ENCODE assay signal across 21 cellular contexts in the genomic region with DNA sequence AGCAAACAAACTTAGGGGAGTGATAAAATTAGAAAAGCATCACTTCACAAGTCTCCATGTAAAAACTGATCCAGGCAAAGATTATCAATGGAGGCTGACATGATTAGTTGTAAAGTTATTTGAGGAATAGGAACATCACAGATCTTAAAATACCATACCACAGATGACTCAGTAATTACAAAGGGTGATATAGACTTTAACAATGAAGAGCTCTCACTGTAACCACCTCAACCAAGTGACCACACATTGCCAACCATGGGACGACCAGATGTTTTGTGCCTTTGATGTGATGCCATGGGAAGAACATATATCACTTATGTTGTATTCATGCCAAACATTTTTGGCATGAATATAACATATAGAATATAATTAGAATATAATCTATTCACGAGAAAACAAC. TPM values are rescaled to one million over a fixed set of nuclear protein-coding genes. Genes with fewer than 3 reads are reported as not detected.
DNase-seq lines count a peak whose midpoint lies in the region; ATAC-seq and TF ChIP-seq lines count a peak whose summit lies in the region.
"Had no signal": no experiment of that assay in that cellular context is flagged by ENCODE, and none has a peak within 500 bp of the region (broad histone marks: within the 10 kb centered on the region; RNA-seq: fewer than 3 reads in every experiment).

No MANE protein-coding gene starts in this region.

- no peak overlapping the region for H3K27ac ChIP-seq in brain microvascular endothelial cell
- H3K27ac ChIP-seq in upper lobe of left lung: no peak overlapping the region
- no peak overlapping the region for H3K27ac ChIP-seq in esophagus squamous epithelium
- H3K27ac ChIP-seq: coronary artery, hepatocyte, SJCRH30 had no signal

- H3K36me3 ChIP-seq in brain microvascular endothelial cell (replicated peaks): no peaks in the 10 kb centered on the region
- H3K36me3 ChIP-seq in upper lobe of left lung: peaks cover 0 to 10% (median 0%) of the 10 kb centered on the region in 4 donors
- peaks cover 0 to 28% (median 0%) of the 10 kb centered on the region in 3 donors for H3K36me3 ChIP-seq in esophagus squamous epithelium
- H3K36me3 ChIP-seq: SJCRH30 had no signal

- no peak overlapping the region for H3K27ac Mint-ChIP-seq in natural killer cell treated with Interleukin-12 subunit alpha and Interleukin-12 subunit beta and Interleukin-15 and Interleukin-18, amount 100 ng/mL, for 72 hours
- H3K27ac Mint-ChIP-seq: stimulated activated naive CD8-positive, alpha-beta T cell treated with anti-CD3 and anti-CD28 coated beads, Interleukin-15, Interleukin-2, amounts not matched to agents 100 ng/mL and 50 ng/mL, for 24 hours had no signal

- ATAC-seq in upper lobe of left lung (ENCODE audit: low FRiP score in 2 of 2): no peak
- ATAC-seq in natural killer cell treated with Interleukin-12 subunit alpha and Interleukin-12 subunit beta and Interleukin-15 and Interleukin-18, amount 100 ng/mL, for 72 hours: no peak
- ATAC-seq: left cardiac atrium had no signal

- WGBS in upper lobe of left lung, 2 donors: 76 to 80% methylated on average over 2 of the region's 2 CpGs
- 41 to 54% methylated on average over 2 of the region's 2 CpGs for WGBS in esophagus squamous epithelium, 2 donors

- H3K27me3 Mint-ChIP-seq in natural killer cell treated with Interleukin-12 subunit alpha and Interleukin-12 subunit beta and Interleukin-15 and Interleukin-18, amount 100 ng/mL, for 72 hours: peaks cover under 1 to 2% of the 10 kb centered on the region in 2 donors
- H3K27me3 Mint-ChIP-seq: stimulated activated naive CD8-positive, alpha-beta T cell treated with anti-CD3 and anti-CD28 coated beads, Interleukin-15, Interleukin-2, amounts not matched to agents 100 ng/mL and 50 ng/mL, for 24 hours had no signal

- H3K9me3 ChIP-seq in upper lobe of left lung: no peaks in the 10 kb centered on the region
- H3K9me3 ChIP-seq in esophagus squamous epithelium: no peaks in the 10 kb centered on the region
- H3K9me3 ChIP-seq: SJCRH30 had no signal

- H3K9me3 Mint-ChIP-seq in natural killer cell treated with Interleukin-12 subunit alpha and Interleukin-12 subunit beta and Interleukin-15 and Interleukin-18, amount 100 ng/mL, for 72 hours: no peaks in the 10 kb centered on the region

- no peak for TF ChIP-seq EP300 in upper lobe of left lung (IDR thresholded peaks at IDR 0.05)

- TF ChIP-seq POLR2A in upper lobe of left lung (IDR thresholded peaks at IDR 0.05): no peak
- TF ChIP-seq POLR2A in esophagus squamous epithelium (IDR thresholded peaks at IDR 0.05): no peak

- no peak for TF ChIP-seq CTCF in brain microvascular endothelial cell (IDR thresholded peaks at IDR 0.05; ENCODE audit: low read depth, low read length, missing control alignments)
- TF ChIP-seq CTCF in upper lobe of left lung (IDR thresholded peaks at IDR 0.05): no peak
- TF ChIP-seq CTCF in esophagus squamous epithelium (IDR thresholded peaks at IDR 0.05): no peak

- no peak overlapping the region for H3K4me3 Mint-ChIP-seq in natural killer cell treated with Interleukin-12 subunit alpha and Interleukin-12 subunit beta and Interleukin-15 and Interleukin-18, amount 100 ng/mL, for 72 hours
- H3K4me3 Mint-ChIP-seq: stimulated activated naive CD8-positive, alpha-beta T cell treated with anti-CD3 and anti-CD28 coated beads, Interleukin-15, Interleukin-2, amounts not matched to agents 100 ng/mL and 50 ng/mL, for 24 hours had no signal

- intact Hi-C loops in esophagus squamous epithelium (cut with DNase I): no loop called here

- DNase-seq in AG08396 (ENCODE audit: low spot score) (peak; percentile 42), HT1080 (ENCODE audit: low read depth) (peak; percentile 84), brain microvascular endothelial cell (peak; percentile 37), iris pigment epithelial cell (ENCODE audit: low read depth) (peak; percentile 57), NCI-H1694 (lab: John Stamatoyannopoulos, UW) (no peak), upper lobe of left lung (no peak), esophagus squamous epithelium (lab: John Stamatoyannopoulos, UW) (no peak)
- no peak for DNase-seq in natural killer cell treated with Interleukin-12 subunit alpha and Interleukin-12 subunit beta and Interleukin-15 and Interleukin-18, amount 100 ng/mL, for 72 hours (ENCODE audit: low spot score)
- DNase-seq: activated CD4-positive, alpha-beta T cell treated with anti-CD3 and anti-CD28 coated beads for 1 hour; activated effector memory CD4-positive, alpha-beta T cell treated with anti-CD3 and anti-CD28 coated beads, Interleukin-2, amount 50 U/mL, for 16 hours; amygdala; left cardiac atrium; MV-4-11; NCI-H2081; NCI-H526; SJCRH30; T1000 had no signal

- H3K4me3 ChIP-seq in brain microvascular endothelial cell (ENCODE audit: low read depth, low read length): no peak overlapping the region
- no peak overlapping the region for H3K4me3 ChIP-seq in upper lobe of left lung
- no peak overlapping the region for H3K4me3 ChIP-seq in esophagus squamous epithelium
- H3K4me3 ChIP-seq: coronary artery, hepatocyte, SJCRH30 had no signal

- in situ Hi-C loops in brain microvascular endothelial cell (cut with HindIII; ENCODE audit: low pct_ligation_motif_present, low sequenced_read_pairs): no loop called here

- H3K27me3 ChIP-seq in brain microvascular endothelial cell (replicated peaks): no peaks in the 10 kb centered on the region
- no peaks in the 10 kb centered on the region for H3K27me3 ChIP-seq in upper lobe of left lung
- H3K27me3 ChIP-seq in esophagus squamous epithelium: no peaks in the 10 kb centered on the region
- H3K27me3 ChIP-seq: hepatocyte, SJCRH30 had no signal

- H3K4me1 ChIP-seq in upper lobe of left lung (peaks cover 8 to 19% (median 11%) of the 10 kb centered on the region in 4 donors), esophagus squamous epithelium (peaks cover 6 to 24% (median 11%) of the 10 kb centered on the region in 3 donors)

- H3K4me1 Mint-ChIP-seq in natural killer cell treated with Interleukin-12 subunit alpha and Interleukin-12 subunit beta and Interleukin-15 and Interleukin-18, amount 100 ng/mL, for 72 hours (ENCODE audit: low read depth in 2 of 2): peaks cover 4 to 6% of the 10 kb centered on the region in 2 donors

- H3K36me3 Mint-ChIP-seq in natural killer cell treated with Interleukin-12 subunit alpha and Interleukin-12 subunit beta and Interleukin-15 and Interleukin-18, amount 100 ng/mL, for 72 hours: no peaks in the 10 kb centered on the region

RNA-seq across cellular contexts. Expression of a gene that starts 11.7 kb away (rescaled TPM):
- total RNA-seq in HT1080 (2014; rRNA removed; shearing (Covaris generic)): 6.9 and 10.7 TPM in 2 replicates
- 1.3 and 3.5 TPM in 2 replicates for polyA plus RNA-seq in HT1080 (2015; cell fraction: cytosol; rRNA removed)
- 43.8 and 45.7 TPM in 2 replicates for polyA plus RNA-seq in HT1080 (2015; cell fraction: nucleus; rRNA removed)
- total RNA-seq in upper lobe of left lung (100 to 1,000 TPM in 1 of 6 donors, 10 to 100 TPM in 5; 26.3 to 122 (median 42.8) TPM), esophagus squamous epithelium (10 to 100 TPM in 3 of 4 donors, 1 to 10 TPM in 1; 5.5 to 42.7 (median 20.1) TPM)
- 1 to 10 TPM; 2.1 to 3.0 TPM for total RNA-seq in natural killer cell treated with Interleukin-12 subunit alpha and Interleukin-12 subunit beta and Interleukin-15 and Interleukin-18, amount 100 ng/mL, for 72 hours
- total RNA-seq: OCI-LY7 had no signal

Comparison
In these comparisons a context has a peak if more than half of its experiments do, and no peak if none do; other contexts are left out.
1. DNase-seq: peak in AG08396 (single experiment), HT1080 (single experiment), brain microvascular endothelial cell (single experiment) and iris pigment epithelial cell (single experiment); none in NCI-H1694 (single experiment), upper lobe of left lung (0 of 2), esophagus squamous epithelium (single experiment) and natural killer cell treated with Interleukin-12 subunit alpha and Interleukin-12 subunit beta and Interleukin-15 and Interleukin-18, amount 100 ng/mL, for 72 hours (single experiment).